ENCODE assay signal across 18 cellular contexts in genomic region chr5:112935675-112936074, GRCh38. TPM values are rescaled to one million over a fixed set of nuclear protein-coding genes. Genes with fewer than 3 reads are reported as not detected.
DNase-seq lines count a peak whose midpoint lies in the region; ATAC-seq and TF ChIP-seq lines count a peak whose summit lies in the region.
"Had no signal": no experiment of that assay in that cellular context is flagged by ENCODE, and none has a peak within 500 bp of the region (broad histone marks: within the 10 kb centered on the region; RNA-seq: fewer than 3 reads in every experiment).

No MANE protein-coding gene starts in this region.

- no peak for TF ChIP-seq CTCF in BE2C (IDR thresholded peaks at IDR 0.05; ENCODE audit: low read depth, low read length)

- ATAC-seq in GM18502 (IDR thresholded peaks at IDR 0.05; ENCODE audit: poor library complexity, unreplicated experiment) (no peak), HG03159 (IDR thresholded peaks at IDR 0.05; ENCODE audit: unreplicated experiment) (no peak)
- ATAC-seq: Right ventricle myocardium inferior had no signal

- H3K27me3 ChIP-seq in BE2C: no peaks in the 10 kb centered on the region
- H3K27me3 ChIP-seq: SJSA1 had no signal

- no peak overlapping the region for H3K4me3 ChIP-seq in BE2C (ENCODE audit: low read depth, low read length)
- H3K4me3 ChIP-seq: SJSA1 had no signal

- DNase-seq in EH (ENCODE audit: low read depth) (peak; percentile 59), LHCN-M2 (ENCODE audit: low read depth) (peak; percentile 26), fibroblast of gingiva (ENCODE audit: low read depth) (peak; percentile 56), myocyte (ENCODE audit: low read depth) (peak; percentile 15), BE2C (no peak)
- DNase-seq: DMS53, H7, KG1, NCI-H1417, NCI-H1694 treated with DMSO at 0.1 percent for 48 hours, NCI-H2081 treated with DMSO at 0.1 percent for 48 hours, NCI-H2171 treated with DMSO at 0.1 percent for 48 hours, NCI-H526, OCI-M1 had no signal

- H3K36me3 ChIP-seq in BE2C: no peaks in the 10 kb centered on the region
- H3K36me3 ChIP-seq: SJSA1 had no signal

- H3K4me1 ChIP-seq in BE2C: no peaks in the 10 kb centered on the region

- H3K9me3 ChIP-seq in BE2C: no peaks in the 10 kb centered on the region
- H3K9me3 ChIP-seq: SJSA1 had no signal

RNA-seq across cellular contexts. Expression of gene REEP5, which starts 13.6 kb away (rescaled TPM):
- total RNA-seq in LHCN-M2 (2014; rRNA removed) (40.6 and 41.4 TPM in 2 replicates), myocyte (47.3 and 58.5 TPM in 2 replicates)
- polyA plus RNA-seq in LHCN-M2 (2012): 91.4 TPM
- polyA plus RNA-seq in myocyte (2012): 141 TPM
- 137 TPM for polyA plus RNA-seq in BE2C (2012; ENCODE audit: insufficient read depth, insufficient read length, low read depth)

RNA-seq across cellular contexts. Expression of gene DCP2, which starts 40.9 kb away (rescaled TPM):
- total RNA-seq in LHCN-M2 (2014; rRNA removed): 12.9 and 14.1 TPM in 2 replicates
- polyA plus RNA-seq in LHCN-M2 (2012): 3.2 TPM
- 34.0 and 64.7 TPM in 2 replicates for total RNA-seq in myocyte
- 8.8 TPM for polyA plus RNA-seq in myocyte (2012)
- polyA plus RNA-seq in BE2C (2012; ENCODE audit: insufficient read depth, insufficient read length, low read depth): 2.7 TPM
